Comparison of ENCODE assay signal across 8 cellular contexts in the genomic region with DNA sequence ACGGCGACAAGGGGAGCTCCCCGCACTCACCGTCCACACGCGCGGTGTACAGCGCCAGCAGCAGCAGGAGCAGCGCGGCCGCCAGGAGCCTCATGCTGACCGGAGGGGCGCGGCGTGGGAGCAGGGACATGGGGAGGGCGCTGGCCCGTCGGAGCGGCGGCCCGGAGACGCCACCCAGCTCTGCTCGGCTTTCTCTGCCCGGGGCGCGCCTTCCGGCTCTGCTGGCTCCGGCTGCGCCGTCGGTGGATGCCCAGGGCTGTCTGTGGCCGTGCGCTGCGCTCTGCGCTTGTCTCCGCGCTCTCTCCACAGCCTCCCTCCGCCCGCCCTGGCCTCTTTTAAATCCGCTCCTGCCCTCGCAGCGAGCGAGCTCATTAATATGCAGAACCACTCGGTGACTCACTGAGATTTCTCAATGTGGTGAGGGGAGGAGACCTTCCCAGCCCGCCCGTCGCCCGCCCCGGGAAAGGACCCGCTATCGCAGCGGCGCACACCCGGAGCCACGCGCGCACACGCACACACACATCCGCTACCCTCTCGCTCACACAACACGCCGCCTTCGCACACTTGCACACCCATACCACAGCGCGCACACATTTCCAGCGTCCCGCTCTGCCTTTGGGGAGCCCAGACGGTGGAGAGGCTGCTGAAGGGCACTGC.
DNase-seq lines count a peak whose midpoint lies in the region; ATAC-seq and TF ChIP-seq lines count a peak whose summit lies in the region.

Gene CXCL14, minus strand, starts transcription at position 307 of the 657 bp plus-strand sequence. Its CDS starts 213 bp downstream, at position 94.

- H3K27me3 ChIP-seq in iPS-20b (ENCODE audit: insufficient read depth, low read length), result peaks cover 88% of the 10 kb centered on the region

- H3K4me3 ChIP-seq in astrocyte of the spinal cord (ENCODE audit: low read depth, low read length), result peak within 1 kb of the TSS; percentile 24
- H3K4me3 ChIP-seq in iPS-20b (ENCODE audit: low read length), result peak within 1 kb of the TSS; percentile 71

- H3K4me1 ChIP-seq in iPS-20b (ENCODE audit: insufficient read depth, low read length), result peaks cover 14% of the 10 kb centered on the region

- H3K36me3 ChIP-seq in iPS-20b (ENCODE audit: insufficient read depth, low read depth, low read length), result no peaks in the 10 kb centered on the region

- no peak within 1 kb of the TSS for H3K27ac ChIP-seq in iPS-20b (ENCODE audit: low read length)

- no peaks in the 10 kb centered on the region for H3K9me3 ChIP-seq in iPS-20b (ENCODE audit: insufficient read depth, low read depth, low read length)

- DNase-seq in stimulated activated CD4-positive, alpha-beta T cell treated with anti-CD3 and anti-CD28 coated beads, Interleukin-1b, Interleukin-23, amount 100 ng/mL, for 48 hours, result peak; percentile 13
- DNase-seq in stimulated activated CD4-positive, alpha-beta T cell treated with anti-CD3 and anti-CD28 coated beads, Interleukin-12 subunit alpha, Interleukin-12 subunit beta, amount 100 ng/mL, for 4 hours, result no peak
- DNase-seq in astrocyte of the spinal cord (ENCODE audit: low read depth, low spot score) (peak; percentile 68), COLO829 (ENCODE audit: low spot score) (no peak), inferior parietal cortex (ENCODE audit: extremely low spot score) (no peak)
- DNase-seq in stimulated activated naive CD8-positive, alpha-beta T cell treated with anti-CD3 and anti-CD28 coated beads, Interleukin-15, Interleukin-2, amounts not matched to agents 100 U/mL and 50 U/mL, for 24 hours, result peak; percentile 34

- in situ Hi-C loops in astrocyte of the spinal cord (cut with HindIII; ENCODE audit: low sequenced_read_pairs), result no loop called here

- ATAC-seq in stimulated activated naive CD8-positive, alpha-beta T cell treated with anti-CD3 and anti-CD28 coated beads, Interleukin-15, Interleukin-2, amounts not matched to agents 100 U/mL and 50 U/mL, for 24 hours, result peak; percentile 60
- ATAC-seq in GM18870 (IDR thresholded peaks at IDR 0.05; ENCODE audit: unreplicated experiment), result no peak

- TF ChIP-seq CTCF in astrocyte of the spinal cord (IDR thresholded peaks at IDR 0.05; ENCODE audit: low read depth, low read length), result no peak

- 0 out of 2 replicates have a peak within 1 kb of the TSS, but pooled peaks have one; percentile 17 for H3K9ac ChIP-seq in iPS-20b (ENCODE audit: low read depth, low read length)

Comparison
In these comparisons a context has a peak if more than half of its experiments do, and no peak if none do; other contexts are left out.
1. DNase-seq: peak in stimulated activated CD4-positive, alpha-beta T cell treated with anti-CD3 and anti-CD28 coated beads, Interleukin-1b, Interleukin-23, amount 100 ng/mL, for 48 hours (single experiment), astrocyte of the spinal cord (single experiment) and stimulated activated naive CD8-positive, alpha-beta T cell treated with anti-CD3 and anti-CD28 coated beads, Interleukin-15, Interleukin-2, amounts not matched to agents 100 U/mL and 50 U/mL, for 24 hours (single experiment); none in stimulated activated CD4-positive, alpha-beta T cell treated with anti-CD3 and anti-CD28 coated beads, Interleukin-12 subunit alpha, Interleukin-12 subunit beta, amount 100 ng/mL, for 4 hours (single experiment), COLO829 (single experiment) and inferior parietal cortex (single experiment).